1 cellular context compared by ENCODE assay signal in genomic region chr10:93652857-93653256, GRCh38.
TF ChIP-seq lines count a peak whose summit lies in the region.

No MANE protein-coding gene starts in this region.

TF ChIP-seq in IMR-90, 13 proteins besides CTCF, POLR2A, EP300 and RAD21 (continued from another document):
- TF ChIP-seq USF2 (IDR thresholded peaks at IDR 0.05; ENCODE audit: low read depth, low read length): no peak
- TF ChIP-seq CHD1 (IDR thresholded peaks at IDR 0.05; ENCODE audit: low read depth, low read length): no peak
- TF ChIP-seq SMC3 (IDR thresholded peaks at IDR 0.05; ENCODE audit: low read depth, low read length): no peak
- TF ChIP-seq FOS (IDR thresholded peaks at IDR 0.05; ENCODE audit: low read depth, low read length): no peak
- no peak for TF ChIP-seq MXI1 (IDR thresholded peaks at IDR 0.05; ENCODE audit: borderline replicate concordance, low read depth, low read length)
- TF ChIP-seq RCOR1 (IDR thresholded peaks at IDR 0.05; ENCODE audit: insufficient replicate concordance, low read length): no peak
